ENCODE assay signal across 17 cellular contexts in the genomic region with DNA sequence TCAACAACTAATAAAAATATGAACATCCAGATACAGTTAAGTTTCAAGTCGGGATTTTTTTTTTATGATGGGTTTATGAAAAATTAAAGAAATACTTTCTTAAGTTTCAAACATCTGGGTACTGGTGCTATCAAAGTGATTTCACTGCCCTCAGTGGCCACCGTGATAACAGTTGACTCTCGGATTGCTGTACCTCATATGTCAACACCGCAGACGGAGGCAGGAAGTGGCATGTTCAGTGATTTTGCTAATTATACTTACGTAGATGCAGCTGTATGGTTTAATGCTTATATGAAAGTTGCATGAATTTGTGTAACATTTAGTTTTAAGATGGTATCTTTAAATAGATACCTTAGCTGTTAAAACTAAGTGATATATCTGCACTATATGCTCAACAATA. TPM values are rescaled to one million over a fixed set of nuclear protein-coding genes. Genes with fewer than 3 reads are reported as not detected.
DNase-seq lines count a peak whose midpoint lies in the region; ATAC-seq lines count a peak whose summit lies in the region.
"Had no signal": no experiment of that assay in that cellular context is flagged by ENCODE, and none has a peak within 500 bp of the region (broad histone marks: within the 10 kb centered on the region; RNA-seq: fewer than 3 reads in every experiment).

No MANE protein-coding gene starts in this region.

- H2BK5ac ChIP-seq in mesendoderm (ENCODE audit: low read length) = no peak overlapping the region

- no peak overlapping the region for H3K9ac ChIP-seq in mesendoderm (ENCODE audit: low read length)
- H3K9ac ChIP-seq: neural progenitor cell had no signal

- no peaks in the 10 kb centered on the region for H3K27me3 ChIP-seq in mesendoderm (ENCODE audit: insufficient read depth, low read length, poor library complexity)
- H3K27me3 ChIP-seq: left lung, neural progenitor cell, sigmoid colon, transverse colon had no signal

- DNase-seq in activated T-cell treated with anti-CD3 and anti-CD28 coated beads, Interleukin-2, amount 50 U/mL, for 24 hours = no peak
- DNase-seq in activated T-cell treated with anti-CD3 and anti-CD28 coated beads for 4 hours (no peak), mesendoderm (no peak)
- DNase-seq in activated CD4-positive, alpha-beta T cell treated with anti-CD3 and anti-CD28 coated beads, Interleukin-2, amount 10 ng/mL, durations not matched to agents 24 days and 14 days = peak; percentile 64
- DNase-seq in central memory CD8-positive, alpha-beta T cell (ENCODE audit: low spot score in 2 of 2) = peak in 1 of 2 donors; percentile 28
- DNase-seq in stimulated activated naive B cell treated with anti-CD40 and anti-IgM and Interleukin-4, amounts not matched to agents 10 μg/mL and 1 μg/mL and 100 μg/mL, for 72 hours = no peak
- DNase-seq: erythroblast, Karpas-422, left lung, NCI-H2029, NCI-H82, sigmoid colon, transverse colon had no signal

- H3K23ac ChIP-seq in mesendoderm (ENCODE audit: low read length) = no peak overlapping the region

- H4K8ac ChIP-seq in mesendoderm (ENCODE audit: low read depth, low read length) = no peak overlapping the region

- peak; percentile 99 for ATAC-seq in central memory CD8-positive, alpha-beta T cell (replicated peaks; ENCODE audit: extremely low read depth, poor library complexity, severe bottlenecking)
- ATAC-seq in stimulated activated naive B cell treated with anti-CD40 and anti-IgM and Interleukin-4, amounts not matched to agents 10 μg/mL and 1 μg/mL and 100 μg/mL, for 72 hours (replicated peaks) = peak; percentile 87 to 94
- ATAC-seq in HG03280 (IDR thresholded peaks at IDR 0.05; ENCODE audit: unreplicated experiment) (no peak), GM18517 (IDR thresholded peaks at IDR 0.05; ENCODE audit: unreplicated experiment) (no peak)
- ATAC-seq: left lung had no signal

- no peak overlapping the region for H3K18ac ChIP-seq in mesendoderm (ENCODE audit: low read length)

- no peak overlapping the region for H3K4me2 ChIP-seq in mesendoderm (ENCODE audit: low read length)
- H3K4me2 ChIP-seq: neural progenitor cell had no signal

- no peaks in the 10 kb centered on the region for H3K27me3 Mint-ChIP-seq in activated T-cell treated with anti-CD3 and anti-CD28 coated beads, Interleukin-2, amount 50 U/mL, for 24 hours
- H3K27me3 Mint-ChIP-seq in activated CD4-positive, alpha-beta T cell treated with anti-CD3 and anti-CD28 coated beads, Interleukin-2, amount 10 ng/mL, durations not matched to agents 24 days and 14 days = no peaks in the 10 kb centered on the region
- H3K27me3 Mint-ChIP-seq in central memory CD8-positive, alpha-beta T cell = no peaks in the 10 kb centered on the region
- H3K27me3 Mint-ChIP-seq in stimulated activated naive B cell treated with anti-CD40 and anti-IgM and Interleukin-4, amounts not matched to agents 10 μg/mL and 1 μg/mL and 100 μg/mL, for 72 hours = no peaks in the 10 kb centered on the region

- H3K36me3 Mint-ChIP-seq in activated T-cell treated with anti-CD3 and anti-CD28 coated beads, Interleukin-2, amount 50 U/mL, for 24 hours (ENCODE audit: low read depth) = peaks cover 53% of the 10 kb centered on the region
- H3K36me3 Mint-ChIP-seq in activated CD4-positive, alpha-beta T cell treated with anti-CD3 and anti-CD28 coated beads, Interleukin-2, amount 10 ng/mL, durations not matched to agents 24 days and 14 days (ENCODE audit: low read depth) = peaks cover 27% of the 10 kb centered on the region
- peaks cover 24% of the 10 kb centered on the region for H3K36me3 Mint-ChIP-seq in central memory CD8-positive, alpha-beta T cell (ENCODE audit: insufficient read depth)
- H3K36me3 Mint-ChIP-seq in stimulated activated naive B cell treated with anti-CD40 and anti-IgM and Interleukin-4, amounts not matched to agents 10 μg/mL and 1 μg/mL and 100 μg/mL, for 72 hours = peaks cover 17 to 34% of the 10 kb centered on the region in 2 donors

- peak overlapping the region; percentile 65 for H3K27ac Mint-ChIP-seq in activated T-cell treated with anti-CD3 and anti-CD28 coated beads, Interleukin-2, amount 50 U/mL, for 24 hours
- H3K27ac Mint-ChIP-seq in activated CD4-positive, alpha-beta T cell treated with anti-CD3 and anti-CD28 coated beads, Interleukin-2, amount 10 ng/mL, durations not matched to agents 24 days and 14 days = no peak overlapping the region
- peak overlapping the region; percentile 91 for H3K27ac Mint-ChIP-seq in central memory CD8-positive, alpha-beta T cell (ENCODE audit: low read depth)
- peak overlapping the region; percentile 81 for H3K27ac Mint-ChIP-seq in stimulated activated naive B cell treated with anti-CD40 and anti-IgM and Interleukin-4, amounts not matched to agents 10 μg/mL and 1 μg/mL and 100 μg/mL, for 72 hours
- H3K27ac Mint-ChIP-seq: neural progenitor cell had no signal

- no peaks in the 10 kb centered on the region for H3K4me1 ChIP-seq in mesendoderm (ENCODE audit: control insufficient read depth, low read depth, low read length)
- H3K4me1 ChIP-seq: left lung, neural progenitor cell, sigmoid colon, transverse colon had no signal

- H3K36me3 ChIP-seq in mesendoderm (ENCODE audit: control insufficient read depth, insufficient read depth, low read length) = peaks cover 1% of the 10 kb centered on the region

- H3K27ac ChIP-seq in mesendoderm (ENCODE audit: low read depth, low read length) = no peak overlapping the region
- H3K27ac ChIP-seq: left lung, neural progenitor cell, RWPE1, sigmoid colon, transverse colon had no signal

- no peak overlapping the region for H3K4me3 ChIP-seq in mesendoderm (ENCODE audit: low read length)
- H3K4me3 ChIP-seq: left lung, neural progenitor cell, sigmoid colon, transverse colon had no signal

- H4K5ac ChIP-seq in mesendoderm (ENCODE audit: low read length) = no peak overlapping the region

- no peak overlapping the region for H2AK5ac ChIP-seq in mesendoderm (ENCODE audit: low read length)

- peaks cover 21% of the 10 kb centered on the region for H3K4me1 Mint-ChIP-seq in activated T-cell treated with anti-CD3 and anti-CD28 coated beads, Interleukin-2, amount 50 U/mL, for 24 hours (ENCODE audit: low read depth)
- H3K4me1 Mint-ChIP-seq in activated CD4-positive, alpha-beta T cell treated with anti-CD3 and anti-CD28 coated beads, Interleukin-2, amount 10 ng/mL, durations not matched to agents 24 days and 14 days = peaks cover 4% of the 10 kb centered on the region
- H3K4me1 Mint-ChIP-seq in central memory CD8-positive, alpha-beta T cell = peaks cover 7% of the 10 kb centered on the region
- peaks cover 8 to 9% of the 10 kb centered on the region in 2 donors for H3K4me1 Mint-ChIP-seq in stimulated activated naive B cell treated with anti-CD40 and anti-IgM and Interleukin-4, amounts not matched to agents 10 μg/mL and 1 μg/mL and 100 μg/mL, for 72 hours
- H3K4me1 Mint-ChIP-seq: neural progenitor cell had no signal

- intact Hi-C loops in activated CD4-positive, alpha-beta T cell treated with anti-CD3 and anti-CD28 coated beads, Interleukin-2, amount 10 ng/mL, durations not matched to agents 24 days and 14 days (cut with micrococcal nuclease) = no loop called here

- H3K56ac ChIP-seq in mesendoderm (ENCODE audit: low read length) = no peak overlapping the region

- H3K79me1 ChIP-seq in mesendoderm (ENCODE audit: low read length) = no peaks in the 10 kb centered on the region

- WGBS in mesendoderm (ENCODE audit: extremely low coverage, insufficient coverage, low lambda C conversion rate) = no CpG with 5 or more reads among the region's 6 CpGs

- H2BK120ac ChIP-seq in mesendoderm (ENCODE audit: low read depth, low read length) = no peak overlapping the region

- no peak overlapping the region for H3K4me3 Mint-ChIP-seq in activated T-cell treated with anti-CD3 and anti-CD28 coated beads, Interleukin-2, amount 50 U/mL, for 24 hours
- H3K4me3 Mint-ChIP-seq in activated CD4-positive, alpha-beta T cell treated with anti-CD3 and anti-CD28 coated beads, Interleukin-2, amount 10 ng/mL, durations not matched to agents 24 days and 14 days = no peak overlapping the region
- peak overlapping the region; percentile 52 for H3K4me3 Mint-ChIP-seq in central memory CD8-positive, alpha-beta T cell
- H3K4me3 Mint-ChIP-seq in stimulated activated naive B cell treated with anti-CD40 and anti-IgM and Interleukin-4, amounts not matched to agents 10 μg/mL and 1 μg/mL and 100 μg/mL, for 72 hours = peak overlapping the region in 1 of 2 donors; percentile 15
- H3K4me3 Mint-ChIP-seq: neural progenitor cell had no signal

- H3K79me2 ChIP-seq in mesendoderm (ENCODE audit: control insufficient read depth, insufficient read depth, low read length) = no peaks in the 10 kb centered on the region

- no peak overlapping the region for H2BK15ac ChIP-seq in mesendoderm (replicated peaks; ENCODE audit: low read depth)

- no peak overlapping the region for H3K4ac ChIP-seq in mesendoderm (ENCODE audit: low read depth, low read length)

- no peaks in the 10 kb centered on the region for H3K9me3 Mint-ChIP-seq in activated T-cell treated with anti-CD3 and anti-CD28 coated beads, Interleukin-2, amount 50 U/mL, for 24 hours
- H3K9me3 Mint-ChIP-seq in activated CD4-positive, alpha-beta T cell treated with anti-CD3 and anti-CD28 coated beads, Interleukin-2, amount 10 ng/mL, durations not matched to agents 24 days and 14 days = no peaks in the 10 kb centered on the region
- H3K9me3 Mint-ChIP-seq in central memory CD8-positive, alpha-beta T cell = no peaks in the 10 kb centered on the region
- H3K9me3 Mint-ChIP-seq in stimulated activated naive B cell treated with anti-CD40 and anti-IgM and Interleukin-4, amounts not matched to agents 10 μg/mL and 1 μg/mL and 100 μg/mL, for 72 hours = no peaks in the 10 kb centered on the region
- H3K9me3 Mint-ChIP-seq: neural progenitor cell had no signal

RNA-seq across cellular contexts. Expression of a gene that starts 20.8 kb away (rescaled TPM):
- total RNA-seq in activated CD4-positive, alpha-beta T cell treated with anti-CD3 and anti-CD28 coated beads, Interleukin-2, amount 10 ng/mL, durations not matched to agents 24 days and 14 days = 0.68 and 1.3 TPM in 2 replicates
- 7.8 TPM for polyA plus RNA-seq in mesendoderm (2013, experiment 1 of 2)
- 8.4 TPM for polyA plus RNA-seq in mesendoderm (2013, experiment 2 of 2)

Comparison
In these comparisons a context has a peak if more than half of its experiments do, and no peak if none do; other contexts are left out.
1. ATAC-seq: peak in central memory CD8-positive, alpha-beta T cell (single experiment) and stimulated activated naive B cell treated with anti-CD40 and anti-IgM and Interleukin-4, amounts not matched to agents 10 μg/mL and 1 μg/mL and 100 μg/mL, for 72 hours (2 of 2); none in HG03280 (single experiment) and GM18517 (single experiment).